ENCODE assay signal across 28 cellular contexts in genomic region chr5:31750215-31750614, GRCh38.
"Had no signal": no experiment of that assay in that cellular context is flagged by ENCODE, and none has a peak within 500 bp of the region (broad histone marks: within the 10 kb centered on the region; RNA-seq: fewer than 3 reads in every experiment).

No MANE protein-coding gene starts in this region.

- H3K4me3 Mint-ChIP-seq: activated CD8-positive, alpha-beta T cell treated with anti-CD3 and anti-CD28 coated beads for 36 hours; activated naive CD4-positive, alpha-beta T cell treated with anti-CD3 and anti-CD28 coated beads, Interleukin-2, amount 50 U/mL, for 24 hours; activated naive CD8-positive, alpha-beta T cell treated with anti-CD3 and anti-CD28 coated beads for 36 hours; activated naive CD8-positive, alpha-beta T cell treated with anti-CD3 and anti-CD28 coated beads, Interleukin-2, amount 50 U/mL, for 24 hours; activated T-cell treated with anti-CD3 and anti-CD28 coated beads, Interleukin-2, amount 50 U/mL, for 4 hours; activated T-helper 17 cell treated with anti-CD3 and anti-CD28 coated beads, Interleukin-2, amount 50 U/mL, for 72 hours; WTC11 had no signal

- H3K9me3 Mint-ChIP-seq: activated CD8-positive, alpha-beta T cell treated with anti-CD3 and anti-CD28 coated beads for 36 hours; activated naive CD4-positive, alpha-beta T cell treated with anti-CD3 and anti-CD28 coated beads, Interleukin-2, amount 50 U/mL, for 24 hours; activated naive CD8-positive, alpha-beta T cell treated with anti-CD3 and anti-CD28 coated beads for 36 hours; activated naive CD8-positive, alpha-beta T cell treated with anti-CD3 and anti-CD28 coated beads, Interleukin-2, amount 50 U/mL, for 24 hours; activated T-cell treated with anti-CD3 and anti-CD28 coated beads, Interleukin-2, amount 50 U/mL, for 4 hours; activated T-helper 17 cell treated with anti-CD3 and anti-CD28 coated beads, Interleukin-2, amount 50 U/mL, for 72 hours had no signal

- H3K4me3 ChIP-seq: adrenal gland, body of pancreas, colonic mucosa, esophagus squamous epithelium, gastroesophageal sphincter had no signal

- H3K27ac Mint-ChIP-seq: activated CD8-positive, alpha-beta T cell treated with anti-CD3 and anti-CD28 coated beads for 36 hours; activated naive CD4-positive, alpha-beta T cell treated with anti-CD3 and anti-CD28 coated beads, Interleukin-2, amount 50 U/mL, for 24 hours; activated naive CD8-positive, alpha-beta T cell treated with anti-CD3 and anti-CD28 coated beads for 36 hours; activated naive CD8-positive, alpha-beta T cell treated with anti-CD3 and anti-CD28 coated beads, Interleukin-2, amount 50 U/mL, for 24 hours; activated T-helper 17 cell treated with anti-CD3 and anti-CD28 coated beads, Interleukin-2, amount 50 U/mL, for 72 hours; WTC11 had no signal

- H3K27me3 ChIP-seq: adrenal gland, body of pancreas, colonic mucosa, esophagus squamous epithelium, gastroesophageal sphincter had no signal

- H3K36me3 ChIP-seq: adrenal gland, colonic mucosa, esophagus squamous epithelium, gastroesophageal sphincter had no signal

- H3K4me1 ChIP-seq: body of pancreas, colonic mucosa, esophagus squamous epithelium, gastroesophageal sphincter had no signal

- ATAC-seq: activated CD4-positive, CD25-positive, alpha-beta regulatory T cell treated with anti-CD3 and anti-CD28 coated beads, Interleukin-2, amount 50 U/mL, for 24 hours; activated CD8-positive, alpha-beta T cell treated with anti-CD3 and anti-CD28 coated beads for 36 hours; activated naive CD8-positive, alpha-beta T cell treated with anti-CD3 and anti-CD28 coated beads, Interleukin-2, amount 50 U/mL, for 24 hours; activated T-cell treated with anti-CD3 and anti-CD28 coated beads, Interleukin-2, amount 50 U/mL, for 4 hours; activated T-helper 17 cell treated with anti-CD3 and anti-CD28 coated beads, Interleukin-2, amount 50 U/mL, for 72 hours; body of pancreas; gastroesophageal sphincter; WTC11 had no signal

- H3K27ac ChIP-seq: adrenal gland, body of pancreas, colonic mucosa, epithelial cell of prostate, esophagus squamous epithelium, gastroesophageal sphincter, VCaP had no signal

- H3K27me3 Mint-ChIP-seq: activated CD8-positive, alpha-beta T cell treated with anti-CD3 and anti-CD28 coated beads for 36 hours; activated naive CD4-positive, alpha-beta T cell treated with anti-CD3 and anti-CD28 coated beads, Interleukin-2, amount 50 U/mL, for 24 hours; activated naive CD8-positive, alpha-beta T cell treated with anti-CD3 and anti-CD28 coated beads for 36 hours; activated naive CD8-positive, alpha-beta T cell treated with anti-CD3 and anti-CD28 coated beads, Interleukin-2, amount 50 U/mL, for 24 hours; activated T-helper 17 cell treated with anti-CD3 and anti-CD28 coated beads, Interleukin-2, amount 50 U/mL, for 72 hours had no signal

- H3K36me3 Mint-ChIP-seq: activated naive CD4-positive, alpha-beta T cell treated with anti-CD3 and anti-CD28 coated beads, Interleukin-2, amount 50 U/mL, for 24 hours; activated naive CD8-positive, alpha-beta T cell treated with anti-CD3 and anti-CD28 coated beads for 36 hours; WTC11 had no signal

- H3K9me3 ChIP-seq: adrenal gland, body of pancreas, colonic mucosa, esophagus squamous epithelium, gastroesophageal sphincter had no signal

- H3K4me1 Mint-ChIP-seq: activated naive CD4-positive, alpha-beta T cell treated with anti-CD3 and anti-CD28 coated beads, Interleukin-2, amount 50 U/mL, for 24 hours; activated naive CD8-positive, alpha-beta T cell treated with anti-CD3 and anti-CD28 coated beads for 36 hours; activated naive CD8-positive, alpha-beta T cell treated with anti-CD3 and anti-CD28 coated beads, Interleukin-2, amount 50 U/mL, for 24 hours; activated T-helper 17 cell treated with anti-CD3 and anti-CD28 coated beads, Interleukin-2, amount 50 U/mL, for 72 hours had no signal

- DNase-seq: activated CD4-positive, alpha-beta T cell treated with anti-CD3 and anti-CD28 coated beads for 48 hours; activated CD4-positive, alpha-beta T cell treated with anti-CD3 and anti-CD28 coated beads, Interleukin-2, amount 50 U/mL, for 1 hour; activated CD4-positive, alpha-beta T cell treated with anti-CD3 and anti-CD28 coated beads, Interleukin-2, amount 50 U/mL, for 48 hours; activated CD8-positive, alpha-beta memory T cell treated with anti-CD3 and anti-CD28 coated beads for 24 hours; activated CD8-positive, alpha-beta T cell treated with anti-CD3 and anti-CD28 coated beads for 36 hours; activated effector memory CD4-positive, alpha-beta T cell treated with Interleukin-2 at 50 U/mL for 16 hours; activated gamma-delta T cell treated with Interleukin-2 at 50 U/mL for 16 hours; activated naive CD4-positive, alpha-beta T cell treated with Interleukin-2 at 50 U/mL for 16 hours; activated naive CD8-positive, alpha-beta T cell treated with anti-CD3 and anti-CD28 coated beads for 36 hours; activated naive CD8-positive, alpha-beta T cell treated with anti-CD3 and anti-CD28 coated beads, Interleukin-2, amount 50 U/mL, for 24 hours; activated T-cell treated with anti-CD3 and anti-CD28 coated beads, Interleukin-2, amount 50 U/mL, for 4 hours; adrenal gland; aorta; central memory CD4-positive, alpha-beta T cell; cerebellar nuclear complex; colonic mucosa; effector CD8-positive, alpha-beta T cell; esophagus squamous epithelium; foreskin melanocyte; T-helper 2 cell had no signal
